20 cellular contexts compared by ENCODE assay signal in genomic region chr4:25330335-25330734, GRCh38. TPM values are rescaled to one million over a fixed set of nuclear protein-coding genes. Genes with fewer than 3 reads are reported as not detected.
DNase-seq lines count a peak whose midpoint lies in the region; ATAC-seq lines count a peak whose summit lies in the region.
"Had no signal": no experiment of that assay in that cellular context is flagged by ENCODE, and none has a peak within 500 bp of the region (broad histone marks: within the 10 kb centered on the region; RNA-seq: fewer than 3 reads in every experiment).

No MANE protein-coding gene starts in this region.

- no peaks in the 10 kb centered on the region for H3K36me3 ChIP-seq in mucosa of stomach (ENCODE audit: control insufficient read depth, insufficient read depth, low read length)

- peaks cover 5% of the 10 kb centered on the region for H3K36me3 Mint-ChIP-seq in activated CD8-positive, alpha-beta T cell treated with anti-CD3 and anti-CD28 coated beads, Interleukin-2, amount 10 ng/mL, durations not matched to agents 7 days and 5 days (ENCODE audit: low read depth)

- H3K4me3 Mint-ChIP-seq in activated CD8-positive, alpha-beta T cell treated with anti-CD3 and anti-CD28 coated beads, Interleukin-2, amount 10 ng/mL, durations not matched to agents 7 days and 5 days = no peak overlapping the region

- POLR2A ChIA-PET in activated CD8-positive, alpha-beta T cell treated with anti-CD3 and anti-CD28 coated beads, Interleukin-2, amount 10 ng/mL, durations not matched to agents 7 days and 5 days (lab: Charles Lee) = interaction anchor here (0.7 to 3.0 kb wide), 3 partner anchors 17 to 96 kb away, joined by 3 to 17 read pairs (median 12); partner anchors contain the start of genes ANAPC4 and ZCCHC4

- no peaks in the 10 kb centered on the region for H3K9me3 ChIP-seq in mucosa of stomach (ENCODE audit: control insufficient read depth, low read length)
- H3K9me3 ChIP-seq: heart right ventricle, SJCRH30 had no signal

- no peaks in the 10 kb centered on the region for H3K9me3 Mint-ChIP-seq in activated CD8-positive, alpha-beta T cell treated with anti-CD3 and anti-CD28 coated beads, Interleukin-2, amount 10 ng/mL, durations not matched to agents 7 days and 5 days (ENCODE audit: insufficient read depth)
- H3K9me3 Mint-ChIP-seq: CD4-positive, alpha-beta memory T cell had no signal

- peaks cover 8% of the 10 kb centered on the region for H3K4me1 ChIP-seq in mucosa of stomach (ENCODE audit: control insufficient read depth, insufficient read depth, low read length)
- H3K4me1 ChIP-seq: SJCRH30 had no signal

- H3K27me3 Mint-ChIP-seq in activated CD8-positive, alpha-beta T cell treated with anti-CD3 and anti-CD28 coated beads, Interleukin-2, amount 10 ng/mL, durations not matched to agents 7 days and 5 days (ENCODE audit: low read depth) = no peaks in the 10 kb centered on the region
- H3K27me3 Mint-ChIP-seq: CD4-positive, alpha-beta memory T cell had no signal

- H3K27me3 ChIP-seq in mucosa of stomach (ENCODE audit: control insufficient read depth, insufficient read depth, low read length) = no peaks in the 10 kb centered on the region
- H3K27me3 ChIP-seq: heart right ventricle, SJCRH30 had no signal

- H3K9ac ChIP-seq in mucosa of stomach (ENCODE audit: low read length) = peak overlapping the region; percentile 56

- peak overlapping the region; percentile 96 for H3K27ac Mint-ChIP-seq in activated CD8-positive, alpha-beta T cell treated with anti-CD3 and anti-CD28 coated beads, Interleukin-2, amount 10 ng/mL, durations not matched to agents 7 days and 5 days

- no peak for DNase-seq in activated CD8-positive, alpha-beta T cell treated with anti-CD3 and anti-CD28 coated beads, Interleukin-2, amount 10 ng/mL, durations not matched to agents 7 days and 5 days
- DNase-seq in NCI-H446 treated with DMSO at 0.1 percent for 48 hours (lab: John Stamatoyannopoulos, UW) (no peak), HuH-7 (ENCODE audit: low spot score) (no peak), retina (no peak)
- DNase-seq: activated CD4-positive, alpha-beta T cell treated with anti-CD3 and anti-CD28 coated beads for 48 hours; activated naive CD4-positive, alpha-beta T cell treated with Interleukin-2 at 50 U/mL for 16 hours; aorta; CD4-positive, alpha-beta memory T cell; central memory CD4-positive, alpha-beta T cell; DMS 273 treated with DMSO at 0.1 percent for 48 hours; foreskin fibroblast; heart right ventricle; left ventricle myocardium superior; NCI-H510A; SJCRH30; substantia nigra had no signal

- peaks cover 19% of the 10 kb centered on the region for H3K4me1 Mint-ChIP-seq in activated CD8-positive, alpha-beta T cell treated with anti-CD3 and anti-CD28 coated beads, Interleukin-2, amount 10 ng/mL, durations not matched to agents 7 days and 5 days (ENCODE audit: low read depth)

- no peak overlapping the region for H3K4me3 ChIP-seq in mucosa of stomach (ENCODE audit: low read length)
- H3K4me3 ChIP-seq: heart right ventricle, SJCRH30 had no signal

- ATAC-seq in GM18502 (IDR thresholded peaks at IDR 0.05; ENCODE audit: poor library complexity, unreplicated experiment) (peak; percentile 3), HG03045 (IDR thresholded peaks at IDR 0.05; ENCODE audit: unreplicated experiment) (peak; percentile 11)
- ATAC-seq in activated CD8-positive, alpha-beta T cell treated with anti-CD3 and anti-CD28 coated beads, Interleukin-2, amount 10 ng/mL, durations not matched to agents 7 days and 5 days = no peak
- ATAC-seq: heart right ventricle, left ventricle myocardium superior, sciatic nerve had no signal

- CTCF ChIA-PET in activated CD8-positive, alpha-beta T cell treated with anti-CD3 and anti-CD28 coated beads, Interleukin-2, amount 10 ng/mL, durations not matched to agents 7 days and 5 days (lab: Charles Lee) = interaction anchor here (1.3 to 6.5 kb wide), 5 partner anchors 10 to 95 kb away, joined by 3 to 74 read pairs (median 14); partner anchors contain the start of gene ZCCHC4

RNA-seq across cellular contexts. Expression of gene ZCCHC4, which starts 17.8 kb away (rescaled TPM):
- 10 to 100 TPM; 11.3 to 11.4 TPM for total RNA-seq in activated CD8-positive, alpha-beta T cell treated with anti-CD3 and anti-CD28 coated beads, Interleukin-2, amount 10 ng/mL, durations not matched to agents 7 days and 5 days

RNA-seq across cellular contexts. Expression of gene ANAPC4, which starts 46.7 kb away (rescaled TPM):
- 10 to 100 TPM; 45.4 to 48.6 TPM for total RNA-seq in activated CD8-positive, alpha-beta T cell treated with anti-CD3 and anti-CD28 coated beads, Interleukin-2, amount 10 ng/mL, durations not matched to agents 7 days and 5 days
